ENCODE assay signal across 1 cellular context in the genomic region with DNA sequence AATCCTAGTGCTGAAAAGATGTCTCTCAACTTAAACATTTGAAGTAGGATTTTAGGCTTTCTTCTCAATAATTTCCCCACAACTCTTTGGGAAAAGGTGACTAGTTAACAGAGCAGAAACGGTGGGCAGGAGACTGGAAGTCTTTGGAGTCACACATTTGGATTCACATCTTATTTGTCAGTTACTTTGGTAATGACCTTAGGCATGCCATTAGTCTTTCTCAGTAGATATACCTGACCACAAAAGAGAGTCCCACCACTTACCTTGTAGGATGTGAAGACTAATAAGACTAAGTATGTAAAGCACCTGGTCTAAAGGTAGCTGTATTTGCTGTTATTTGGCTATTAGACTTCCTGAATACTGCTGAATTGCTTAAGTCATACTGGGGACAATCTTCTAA.
TF ChIP-seq lines count a peak whose summit lies in the region.

No MANE protein-coding gene starts in this region.

TF ChIP-seq in HCT116, 20 proteins besides CTCF, POLR2A, EP300 and RAD21:
- TF ChIP-seq, protein P1, sequence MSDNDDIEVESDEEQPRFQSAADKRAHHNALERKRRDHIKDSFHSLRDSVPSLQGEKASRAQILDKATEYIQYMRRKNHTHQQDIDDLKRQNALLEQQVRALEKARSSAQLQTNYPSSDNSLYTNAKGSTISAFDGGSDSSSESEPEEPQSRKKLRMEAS (IDR thresholded peaks at IDR 0.05) = 0 out of 2 replicates have a peak, but pooled peaks have one; percentile 10
- TF ChIP-seq SP1 (IDR thresholded peaks at IDR 0.05; ENCODE audit: low read depth) (no peak; the same call in 1 of the 2 replicates), EGR1 (IDR thresholded peaks at IDR 0.05; ENCODE audit: low read depth) (no peak), ZFX (IDR thresholded peaks at IDR 0.05) (no peak), CEBPB (IDR thresholded peaks at IDR 0.05; ENCODE audit: low read depth) (no peak)
- TF ChIP-seq, protein P2, sequence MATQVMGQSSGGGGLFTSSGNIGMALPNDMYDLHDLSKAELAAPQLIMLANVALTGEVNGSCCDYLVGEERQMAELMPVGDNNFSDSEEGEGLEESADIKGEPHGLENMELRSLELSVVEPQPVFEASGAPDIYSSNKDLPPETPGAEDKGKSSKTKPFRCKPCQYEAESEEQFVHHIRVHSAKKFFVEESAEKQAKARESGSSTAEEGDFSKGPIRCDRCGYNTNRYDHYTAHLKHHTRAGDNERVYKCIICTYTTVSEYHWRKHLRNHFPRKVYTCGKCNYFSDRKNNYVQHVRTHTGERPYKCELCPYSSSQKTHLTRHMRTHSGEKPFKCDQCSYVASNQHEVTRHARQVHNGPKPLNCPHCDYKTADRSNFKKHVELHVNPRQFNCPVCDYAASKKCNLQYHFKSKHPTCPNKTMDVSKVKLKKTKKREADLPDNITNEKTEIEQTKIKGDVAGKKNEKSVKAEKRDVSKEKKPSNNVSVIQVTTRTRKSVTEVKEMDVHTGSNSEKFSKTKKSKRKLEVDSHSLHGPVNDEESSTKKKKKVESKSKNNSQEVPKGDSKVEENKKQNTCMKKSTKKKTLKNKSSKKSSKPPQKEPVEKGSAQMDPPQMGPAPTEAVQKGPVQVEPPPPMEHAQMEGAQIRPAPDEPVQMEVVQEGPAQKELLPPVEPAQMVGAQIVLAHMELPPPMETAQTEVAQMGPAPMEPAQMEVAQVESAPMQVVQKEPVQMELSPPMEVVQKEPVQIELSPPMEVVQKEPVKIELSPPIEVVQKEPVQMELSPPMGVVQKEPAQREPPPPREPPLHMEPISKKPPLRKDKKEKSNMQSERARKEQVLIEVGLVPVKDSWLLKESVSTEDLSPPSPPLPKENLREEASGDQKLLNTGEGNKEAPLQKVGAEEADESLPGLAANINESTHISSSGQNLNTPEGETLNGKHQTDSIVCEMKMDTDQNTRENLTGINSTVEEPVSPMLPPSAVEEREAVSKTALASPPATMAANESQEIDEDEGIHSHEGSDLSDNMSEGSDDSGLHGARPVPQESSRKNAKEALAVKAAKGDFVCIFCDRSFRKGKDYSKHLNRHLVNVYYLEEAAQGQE (IDR thresholded peaks at IDR 0.05; ENCODE audit: low read depth) = no peak
- TF ChIP-seq, protein P3, sequence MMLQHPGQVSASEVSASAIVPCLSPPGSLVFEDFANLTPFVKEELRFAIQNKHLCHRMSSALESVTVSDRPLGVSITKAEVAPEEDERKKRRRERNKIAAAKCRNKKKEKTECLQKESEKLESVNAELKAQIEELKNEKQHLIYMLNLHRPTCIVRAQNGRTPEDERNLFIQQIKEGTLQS (IDR thresholded peaks at IDR 0.05) = no peak
- TF ChIP-seq, protein P4, sequence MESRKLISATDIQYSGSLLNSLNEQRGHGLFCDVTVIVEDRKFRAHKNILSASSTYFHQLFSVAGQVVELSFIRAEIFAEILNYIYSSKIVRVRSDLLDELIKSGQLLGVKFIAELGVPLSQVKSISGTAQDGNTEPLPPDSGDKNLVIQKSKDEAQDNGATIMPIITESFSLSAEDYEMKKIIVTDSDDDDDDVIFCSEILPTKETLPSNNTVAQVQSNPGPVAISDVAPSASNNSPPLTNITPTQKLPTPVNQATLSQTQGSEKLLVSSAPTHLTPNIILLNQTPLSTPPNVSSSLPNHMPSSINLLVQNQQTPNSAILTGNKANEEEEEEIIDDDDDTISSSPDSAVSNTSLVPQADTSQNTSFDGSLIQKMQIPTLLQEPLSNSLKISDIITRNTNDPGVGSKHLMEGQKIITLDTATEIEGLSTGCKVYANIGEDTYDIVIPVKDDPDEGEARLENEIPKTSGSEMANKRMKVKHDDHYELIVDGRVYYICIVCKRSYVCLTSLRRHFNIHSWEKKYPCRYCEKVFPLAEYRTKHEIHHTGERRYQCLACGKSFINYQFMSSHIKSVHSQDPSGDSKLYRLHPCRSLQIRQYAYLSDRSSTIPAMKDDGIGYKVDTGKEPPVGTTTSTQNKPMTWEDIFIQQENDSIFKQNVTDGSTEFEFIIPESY (IDR thresholded peaks at IDR 0.05; ENCODE audit: extremely low read depth, insufficient replicate concordance, low read length) = no peak
